ENCODE assay signal across 14 cellular contexts in genomic region chr12:8953773-8954402, GRCh38. TPM values are rescaled to one million over a fixed set of nuclear protein-coding genes. Genes with fewer than 3 reads are reported as not detected.
A peak's percentile ranks its signal among the peaks of the same experiment; 100 is the strongest.
DNase-seq lines count a peak whose midpoint lies in the region; ATAC-seq lines count a peak whose summit lies in the region.
"Had no signal": no experiment of that assay in that cellular context is flagged by ENCODE, and none has a peak within 500 bp of the region (broad histone marks: within the 10 kb centered on the region; RNA-seq: fewer than 3 reads in every experiment).

No MANE protein-coding gene starts in this region.

- CTCF ChIA-PET in activated CD8-positive, alpha-beta T cell treated with anti-CD3 and anti-CD28 coated beads, Interleukin-2, amount 10 ng/mL, durations not matched to agents 7 days and 5 days (lab: Charles Lee): interaction anchor here (0.9 to 8.7 kb wide), 4 partner anchors 59 to 96 kb away, joined by 3 to 238 read pairs (median 78); no protein-coding TSS in a partner anchor

- peaks cover 20% of the 10 kb centered on the region for H3K9me3 Mint-ChIP-seq in activated CD8-positive, alpha-beta T cell treated with anti-CD3 and anti-CD28 coated beads, Interleukin-2, amount 10 ng/mL, durations not matched to agents 7 days and 5 days (ENCODE audit: insufficient read depth)
- H3K9me3 Mint-ChIP-seq in activated naive CD8-positive, alpha-beta T cell treated with anti-CD3 and anti-CD28 coated beads for 36 hours: peaks cover 8% of the 10 kb centered on the region

- no peak for ATAC-seq in activated CD8-positive, alpha-beta T cell treated with anti-CD3 and anti-CD28 coated beads, Interleukin-2, amount 10 ng/mL, durations not matched to agents 7 days and 5 days
- no peak for ATAC-seq in HG03442 (IDR thresholded peaks at IDR 0.05; ENCODE audit: unreplicated experiment)
- ATAC-seq: GM12878, left lobe of liver had no signal

- POLR2A ChIA-PET in activated CD8-positive, alpha-beta T cell treated with anti-CD3 and anti-CD28 coated beads, Interleukin-2, amount 10 ng/mL, durations not matched to agents 7 days and 5 days (lab: Charles Lee): no interaction called here

- peak in 4 of 5 experiments; percentile 36 to 87 (median 60) for DNase-seq in T-helper 2 cell
- peak; percentile 31 for DNase-seq in activated CD8-positive, alpha-beta T cell treated with anti-CD3 and anti-CD28 coated beads, Interleukin-2, amount 10 ng/mL, durations not matched to agents 7 days and 5 days
- DNase-seq in activated naive CD8-positive, alpha-beta T cell treated with anti-CD3 and anti-CD28 coated beads for 36 hours: peak; percentile 46
- DNase-seq in stimulated activated CD8-positive, alpha-beta memory T cell treated with anti-CD3 and anti-CD28 coated beads, Interleukin-4, amount 100 ng/mL, for 24 hours (ENCODE audit: low read depth): peak; percentile 39
- no peak for DNase-seq in NOMO-1 (lab: John Stamatoyannopoulos, UW; ENCODE audit: unreplicated experiment in 2 of 2)
- no peak for DNase-seq in A172 (ENCODE audit: low spot score)
- DNase-seq in mesenteric fat pad (ENCODE audit: low spot score): no peak
- DNase-seq: EL, KBM-7, NCI-H1417 treated with DMSO at 0.1 percent for 48 hours, NCI-H510A had no signal

- peaks cover 34% of the 10 kb centered on the region for H3K36me3 Mint-ChIP-seq in activated CD8-positive, alpha-beta T cell treated with anti-CD3 and anti-CD28 coated beads, Interleukin-2, amount 10 ng/mL, durations not matched to agents 7 days and 5 days (ENCODE audit: low read depth)
- peaks cover 48% of the 10 kb centered on the region for H3K36me3 Mint-ChIP-seq in activated naive CD8-positive, alpha-beta T cell treated with anti-CD3 and anti-CD28 coated beads for 36 hours

- H3K27me3 Mint-ChIP-seq in activated CD8-positive, alpha-beta T cell treated with anti-CD3 and anti-CD28 coated beads, Interleukin-2, amount 10 ng/mL, durations not matched to agents 7 days and 5 days (ENCODE audit: low read depth): no peaks in the 10 kb centered on the region
- H3K27me3 Mint-ChIP-seq in activated naive CD8-positive, alpha-beta T cell treated with anti-CD3 and anti-CD28 coated beads for 36 hours: no peaks in the 10 kb centered on the region

- peaks cover 34% of the 10 kb centered on the region for H3K4me1 Mint-ChIP-seq in activated CD8-positive, alpha-beta T cell treated with anti-CD3 and anti-CD28 coated beads, Interleukin-2, amount 10 ng/mL, durations not matched to agents 7 days and 5 days (ENCODE audit: low read depth)
- peaks cover 36% of the 10 kb centered on the region for H3K4me1 Mint-ChIP-seq in activated naive CD8-positive, alpha-beta T cell treated with anti-CD3 and anti-CD28 coated beads for 36 hours

- H3K4me3 Mint-ChIP-seq in activated CD8-positive, alpha-beta T cell treated with anti-CD3 and anti-CD28 coated beads, Interleukin-2, amount 10 ng/mL, durations not matched to agents 7 days and 5 days: peak overlapping the region; percentile 27
- peak overlapping the region; percentile 47 for H3K4me3 Mint-ChIP-seq in activated naive CD8-positive, alpha-beta T cell treated with anti-CD3 and anti-CD28 coated beads for 36 hours

- peak overlapping the region; percentile 74 for H3K27ac Mint-ChIP-seq in activated CD8-positive, alpha-beta T cell treated with anti-CD3 and anti-CD28 coated beads, Interleukin-2, amount 10 ng/mL, durations not matched to agents 7 days and 5 days
- H3K27ac Mint-ChIP-seq in activated naive CD8-positive, alpha-beta T cell treated with anti-CD3 and anti-CD28 coated beads for 36 hours: peak overlapping the region; percentile 79

RNA-seq across cellular contexts. Expression of gene M6PR, which starts 4.4 kb away (rescaled TPM):
- total RNA-seq in activated CD8-positive, alpha-beta T cell treated with anti-CD3 and anti-CD28 coated beads, Interleukin-2, amount 10 ng/mL, durations not matched to agents 7 days and 5 days: 100 to 1,000 TPM; 170 to 201 TPM
- 100 to 1,000 TPM; 213 to 226 TPM for total RNA-seq in activated naive CD8-positive, alpha-beta T cell treated with anti-CD3 and anti-CD28 coated beads for 36 hours
- total RNA-seq in A172 (2014; rRNA removed; shearing (Covaris generic)): 97.4 and 114 TPM in 2 replicates
- 141 TPM for total RNA-seq in mesenteric fat pad

RNA-seq across cellular contexts. Expression of gene KLRG1, which starts 35.5 kb away (rescaled TPM):
- 1 to 10 TPM; 4.3 to 4.6 TPM for total RNA-seq in activated CD8-positive, alpha-beta T cell treated with anti-CD3 and anti-CD28 coated beads, Interleukin-2, amount 10 ng/mL, durations not matched to agents 7 days and 5 days
- total RNA-seq in activated naive CD8-positive, alpha-beta T cell treated with anti-CD3 and anti-CD28 coated beads for 36 hours: 1 to 10 TPM; 2.2 to 3.7 TPM
- total RNA-seq in A172 (2014; rRNA removed; shearing (Covaris generic)): not detected in 2 replicates
- total RNA-seq in mesenteric fat pad: 7.7 TPM

RNA-seq across cellular contexts. Expression of gene PHC1, which starts 39.6 kb away (rescaled TPM):
- total RNA-seq in activated CD8-positive, alpha-beta T cell treated with anti-CD3 and anti-CD28 coated beads, Interleukin-2, amount 10 ng/mL, durations not matched to agents 7 days and 5 days: 10 to 100 TPM; 12.3 to 12.9 TPM
- 10 to 100 TPM; 12.9 to 16.5 TPM for total RNA-seq in activated naive CD8-positive, alpha-beta T cell treated with anti-CD3 and anti-CD28 coated beads for 36 hours
- total RNA-seq in A172 (2014; rRNA removed; shearing (Covaris generic)): 6.6 and 7.3 TPM in 2 replicates
- total RNA-seq in mesenteric fat pad: 18.0 TPM

Comparison
In these comparisons a context has a peak if more than half of its experiments do, and no peak if none do; other contexts are left out.
1. DNase-seq: peak in T-helper 2 cell (4 of 5), activated CD8-positive, alpha-beta T cell treated with anti-CD3 and anti-CD28 coated beads, Interleukin-2, amount 10 ng/mL, durations not matched to agents 7 days and 5 days (single experiment), activated naive CD8-positive, alpha-beta T cell treated with anti-CD3 and anti-CD28 coated beads for 36 hours (single experiment) and stimulated activated CD8-positive, alpha-beta memory T cell treated with anti-CD3 and anti-CD28 coated beads, Interleukin-4, amount 100 ng/mL, for 24 hours (single experiment); none in NOMO-1 (0 of 2), A172 (single experiment) and mesenteric fat pad (single experiment).